Comparison of ENCODE assay signal across 16 cellular contexts in genomic region chr4:89108068-89108467, GRCh38.
"Had no signal": no experiment of that assay in that cellular context is flagged by ENCODE, and none has a peak within 500 bp of the region (broad histone marks: within the 10 kb centered on the region; RNA-seq: fewer than 3 reads in every experiment).

No MANE protein-coding gene starts in this region.

- DNase-seq: activated B cell treated with CpG ODN at 0.5 μM for 24 hours; activated CD4-positive, alpha-beta T cell treated with anti-CD3 and anti-CD28 coated beads, Interleukin-2, amount 50 U/mL, for 1 hour; activated naive CD4-positive, alpha-beta T cell treated with anti-CD3 and anti-CD28 coated beads, Interleukin-2, amount 50 U/mL, for 16 hours; activated T-cell treated with anti-CD3 and anti-CD28 coated beads, Interleukin-2, amount 50 U/mL, for 1 hour; adrenal gland; central memory CD4-positive, alpha-beta T cell; cortex of kidney; effector memory CD8-positive, alpha-beta T cell; left lung; mesenchymal stem cell; pancreas; stimulated activated CD4-positive, alpha-beta T cell treated with anti-CD3 and anti-CD28 coated beads, Interleukin-4, amount 100 ng/mL, for 1 hour; stimulated activated CD8-positive, alpha-beta memory T cell treated with anti-CD3 and anti-CD28 coated beads, Interleukin-4, amount 100 ng/mL, for 48 hours; upper lobe of right lung had no signal

- H3K27ac ChIP-seq: adrenal gland, epithelial cell of prostate, gastroesophageal sphincter, left lung, pancreas, upper lobe of right lung had no signal

- ATAC-seq: effector memory CD8-positive, alpha-beta T cell; gastroesophageal sphincter; left lung; pancreas; upper lobe of right lung had no signal

- H3K36me3 ChIP-seq: adrenal gland, gastroesophageal sphincter, left lung, pancreas, upper lobe of right lung had no signal

- H3K27me3 ChIP-seq: adrenal gland, gastroesophageal sphincter, pancreas, upper lobe of right lung had no signal

- H3K4me3 ChIP-seq: adrenal gland, gastroesophageal sphincter, left lung, pancreas, upper lobe of right lung had no signal
